27 cellular contexts compared by ENCODE assay signal in the genomic region with DNA sequence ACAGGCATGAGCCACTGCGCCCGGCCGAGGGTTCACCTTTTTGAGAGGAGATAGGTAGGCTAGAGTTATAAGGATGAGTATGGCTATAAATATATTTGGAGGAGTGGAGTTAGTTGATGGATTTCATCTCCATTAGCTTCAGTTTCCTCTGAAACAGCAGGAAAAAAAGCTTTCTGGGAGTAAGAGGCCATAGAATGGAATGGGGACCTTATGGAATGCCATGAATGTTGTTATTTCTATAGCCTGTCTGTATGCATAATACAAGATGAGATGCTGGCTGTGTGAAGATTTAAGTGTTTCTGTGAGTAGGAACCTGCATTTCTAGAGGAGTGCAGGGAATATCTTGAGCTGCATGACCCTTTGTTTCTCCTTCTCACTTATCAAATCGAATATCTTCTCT.
"Had no signal": no experiment of that assay in that cellular context is flagged by ENCODE, and none has a peak within 500 bp of the region (broad histone marks: within the 10 kb centered on the region; RNA-seq: fewer than 3 reads in every experiment).

No MANE protein-coding gene starts in this region.

- H3K4me3 Mint-ChIP-seq: activated CD4-positive, alpha-beta memory T cell treated with anti-CD3 and anti-CD28 coated beads, Interleukin-2, amount 10 ng/mL, durations not matched to agents 7 days and 5 days; activated CD4-positive, alpha-beta T cell treated with anti-CD3 and anti-CD28 coated beads, Interleukin-2, amount 10 ng/mL, durations not matched to agents 7 days and 5 days; activated naive CD4-positive, alpha-beta T cell treated with anti-CD3 and anti-CD28 coated beads, Interleukin-2, amount 10 ng/mL, durations not matched to agents 7 days and 5 days; activated naive CD8-positive, alpha-beta T cell treated with anti-CD3 and anti-CD28 coated beads, Interleukin-2, amount 10 ng/mL, durations not matched to agents 7 days and 5 days; activated T-cell treated with anti-CD3 and anti-CD28 coated beads, Interleukin-2, amount 50 U/mL, for 24 hours; activated T-cell treated with anti-CD3 and anti-CD28 coated beads, Interleukin-2, amount 50 U/mL, for 72 hours; central memory CD8-positive, alpha-beta T cell; dendritic cell treated with granulocyte-macrophage colony-stimulating factor and Interleukin-4, amounts not matched to agents 40 ng/mL and 50 ng/mL, for 4 days; endodermal cell; T-helper 1 cell treated with Interleukin-12 subunit alpha and Interleukin-12 subunit beta and Interleukin-4 antibody, amounts not matched to agents 30 μg/mL and 1 μg/mL, for 36 hours had no signal

- ATAC-seq: activated naive CD4-positive, alpha-beta T cell treated with anti-CD3 and anti-CD28 coated beads, Interleukin-2, amount 50 U/mL, for 72 hours; activated T-cell treated with anti-CD3 and anti-CD28 coated beads, Interleukin-2, amount 50 U/mL, for 72 hours; esophagus mucosa; heart left ventricle had no signal

- H3K9me3 ChIP-seq: ascending aorta had no signal

- H3K9me3 Mint-ChIP-seq: activated CD4-positive, alpha-beta memory T cell treated with anti-CD3 and anti-CD28 coated beads, Interleukin-2, amount 10 ng/mL, durations not matched to agents 7 days and 5 days; activated CD4-positive, alpha-beta T cell treated with anti-CD3 and anti-CD28 coated beads, Interleukin-2, amount 10 ng/mL, durations not matched to agents 7 days and 5 days; activated naive CD4-positive, alpha-beta T cell treated with anti-CD3 and anti-CD28 coated beads, Interleukin-2, amount 10 ng/mL, durations not matched to agents 7 days and 5 days; activated naive CD4-positive, alpha-beta T cell treated with anti-CD3 and anti-CD28 coated beads, Interleukin-2, amount 50 U/mL, for 72 hours; activated naive CD8-positive, alpha-beta T cell treated with anti-CD3 and anti-CD28 coated beads, Interleukin-2, amount 10 ng/mL, durations not matched to agents 7 days and 5 days; activated T-cell treated with anti-CD3 and anti-CD28 coated beads, Interleukin-2, amount 50 U/mL, for 24 hours; activated T-cell treated with anti-CD3 and anti-CD28 coated beads, Interleukin-2, amount 50 U/mL, for 72 hours; central memory CD8-positive, alpha-beta T cell; dendritic cell treated with granulocyte-macrophage colony-stimulating factor and Interleukin-4, amounts not matched to agents 40 ng/mL and 50 ng/mL, for 4 days; endodermal cell; T-helper 1 cell treated with Interleukin-12 subunit alpha and Interleukin-12 subunit beta and Interleukin-4 antibody, amounts not matched to agents 30 μg/mL and 1 μg/mL, for 36 hours had no signal

- H3K27ac ChIP-seq: ascending aorta, brain microvascular endothelial cell, coronary artery, dorsolateral prefrontal cortex, heart left ventricle had no signal

- H3K4me3 ChIP-seq: ascending aorta, coronary artery, dorsolateral prefrontal cortex, heart left ventricle had no signal

- DNase-seq: activated CD4-positive, alpha-beta memory T cell treated with anti-CD3 and anti-CD28 coated beads, Interleukin-2, amount 10 ng/mL, durations not matched to agents 7 days and 5 days; activated CD4-positive, alpha-beta T cell treated with anti-CD3 and anti-CD28 coated beads for 1 hour; activated CD4-positive, alpha-beta T cell treated with anti-CD3 and anti-CD28 coated beads for 4 hours; activated CD4-positive, alpha-beta T cell treated with anti-CD3 and anti-CD28 coated beads, Interleukin-2, amount 10 ng/mL, durations not matched to agents 7 days and 5 days; activated CD4-positive, alpha-beta T cell treated with anti-CD3 and anti-CD28 coated beads, Interleukin-2, amount 50 U/mL, for 4 hours; activated CD8-positive, alpha-beta memory T cell treated with anti-CD3 and anti-CD28 coated beads, Interleukin-2, amount 50 U/mL, for 48 hours; activated gamma-delta T cell; activated naive CD4-positive, alpha-beta T cell; activated naive CD4-positive, alpha-beta T cell treated with anti-CD3 and anti-CD28 coated beads, Interleukin-2, amount 10 ng/mL, durations not matched to agents 7 days and 5 days; activated naive CD8-positive, alpha-beta T cell treated with anti-CD3 and anti-CD28 coated beads, Interleukin-2, amount 10 ng/mL, durations not matched to agents 7 days and 5 days; activated T-cell treated with anti-CD3 and anti-CD28 coated beads for 4 hours; activated T-cell treated with anti-CD3 and anti-CD28 coated beads, Interleukin-2, amount 50 U/mL, for 24 hours; activated T-cell treated with anti-CD3 and anti-CD28 coated beads, Interleukin-2, amount 50 U/mL, for 72 hours; dorsolateral prefrontal cortex; effector memory CD4-positive, alpha-beta T cell; endodermal cell; glutamatergic neuron; heart left ventricle; T1000 had no signal

- H3K27ac Mint-ChIP-seq: activated CD4-positive, alpha-beta memory T cell treated with anti-CD3 and anti-CD28 coated beads, Interleukin-2, amount 10 ng/mL, durations not matched to agents 7 days and 5 days; activated CD4-positive, alpha-beta T cell treated with anti-CD3 and anti-CD28 coated beads, Interleukin-2, amount 10 ng/mL, durations not matched to agents 7 days and 5 days; activated naive CD4-positive, alpha-beta T cell treated with anti-CD3 and anti-CD28 coated beads, Interleukin-2, amount 10 ng/mL, durations not matched to agents 7 days and 5 days; activated naive CD4-positive, alpha-beta T cell treated with anti-CD3 and anti-CD28 coated beads, Interleukin-2, amount 50 U/mL, for 72 hours; activated naive CD8-positive, alpha-beta T cell treated with anti-CD3 and anti-CD28 coated beads, Interleukin-2, amount 10 ng/mL, durations not matched to agents 7 days and 5 days; activated T-cell treated with anti-CD3 and anti-CD28 coated beads, Interleukin-2, amount 50 U/mL, for 24 hours; activated T-cell treated with anti-CD3 and anti-CD28 coated beads, Interleukin-2, amount 50 U/mL, for 72 hours; dendritic cell treated with granulocyte-macrophage colony-stimulating factor and Interleukin-4, amounts not matched to agents 40 ng/mL and 50 ng/mL, for 4 days; endodermal cell; T-helper 1 cell treated with Interleukin-12 subunit alpha and Interleukin-12 subunit beta and Interleukin-4 antibody, amounts not matched to agents 30 μg/mL and 1 μg/mL, for 36 hours had no signal

- H3K36me3 ChIP-seq: ascending aorta, brain microvascular endothelial cell, heart left ventricle had no signal

- H3K27me3 ChIP-seq: ascending aorta, brain microvascular endothelial cell had no signal

- H3K4me1 Mint-ChIP-seq: activated CD4-positive, alpha-beta memory T cell treated with anti-CD3 and anti-CD28 coated beads, Interleukin-2, amount 10 ng/mL, durations not matched to agents 7 days and 5 days; activated CD4-positive, alpha-beta T cell treated with anti-CD3 and anti-CD28 coated beads, Interleukin-2, amount 10 ng/mL, durations not matched to agents 7 days and 5 days; activated naive CD4-positive, alpha-beta T cell treated with anti-CD3 and anti-CD28 coated beads, Interleukin-2, amount 10 ng/mL, durations not matched to agents 7 days and 5 days; activated naive CD8-positive, alpha-beta T cell treated with anti-CD3 and anti-CD28 coated beads, Interleukin-2, amount 10 ng/mL, durations not matched to agents 7 days and 5 days; central memory CD8-positive, alpha-beta T cell had no signal

- H3K4me1 ChIP-seq: ascending aorta, heart left ventricle had no signal

- H3K36me3 Mint-ChIP-seq: activated naive CD4-positive, alpha-beta T cell treated with anti-CD3 and anti-CD28 coated beads, Interleukin-2, amount 10 ng/mL, durations not matched to agents 7 days and 5 days; activated naive CD4-positive, alpha-beta T cell treated with anti-CD3 and anti-CD28 coated beads, Interleukin-2, amount 50 U/mL, for 72 hours; activated naive CD8-positive, alpha-beta T cell treated with anti-CD3 and anti-CD28 coated beads, Interleukin-2, amount 10 ng/mL, durations not matched to agents 7 days and 5 days had no signal
